In the genomic region with DNA sequence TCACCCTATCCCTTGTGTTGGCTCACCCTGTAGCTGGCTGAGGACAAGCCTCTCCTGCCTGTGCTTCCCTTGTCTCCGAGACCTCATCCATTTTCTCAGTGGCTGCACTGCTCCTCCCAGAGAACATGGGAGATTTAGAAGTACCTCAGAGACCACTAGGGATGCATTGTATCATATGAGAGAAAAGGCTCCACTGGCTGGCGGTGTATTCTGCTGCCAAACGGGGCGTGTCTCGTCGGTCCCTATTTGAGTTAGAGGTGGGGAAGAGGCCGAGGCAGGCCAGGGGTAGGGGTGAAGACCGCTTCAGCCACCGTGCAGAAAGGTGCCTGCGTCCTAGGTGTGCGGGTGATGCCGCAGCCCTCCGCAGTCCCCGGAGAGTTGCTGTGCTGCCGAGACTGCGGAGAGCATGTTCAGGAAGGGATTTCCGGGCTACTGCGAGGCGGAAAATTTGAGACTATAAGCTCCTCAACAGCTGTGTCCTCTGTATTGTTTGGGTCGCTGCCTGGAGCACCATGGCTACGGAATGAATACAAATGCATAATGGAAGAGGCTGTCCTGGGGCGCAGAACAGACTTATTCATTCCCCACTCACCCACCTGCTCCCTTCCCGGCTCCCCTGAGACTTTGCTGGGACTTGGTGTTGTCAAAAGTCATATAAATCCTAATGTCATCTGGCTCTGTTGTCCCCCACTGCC, we compare ENCODE assay signal across 11 cellular contexts. TPM values are rescaled to one million over a fixed set of nuclear protein-coding genes. Genes with fewer than 3 reads are reported as not detected.
DNase-seq lines count a peak whose midpoint lies in the region; ATAC-seq and TF ChIP-seq lines count a peak whose summit lies in the region.
"Had no signal": no experiment of that assay in that cellular context is flagged by ENCODE, and none has a peak within 500 bp of the region (broad histone marks: within the 10 kb centered on the region; RNA-seq: fewer than 3 reads in every experiment).

No MANE protein-coding gene starts in this region.

- intact Hi-C loops in Right ventricle myocardium superior (cut with DNase I) (no loop called here), psoas muscle (cut with DNase I) (no loop called here)
- intact Hi-C loops in CD8-positive, alpha-beta T cell (cut with DNase I, micrococcal nuclease) = no loop called here

- CTCF ChIA-PET in CD8-positive, alpha-beta T cell (lab: Charles Lee) = interaction anchor here (1.5 to 2.0 kb wide), 2 partner anchors 11 to 20 kb away, joined by 4 to 11 read pairs; no protein-coding TSS in a partner anchor

- no peaks in the 10 kb centered on the region for H3K9me3 ChIP-seq in psoas muscle
- no peaks in the 10 kb centered on the region for H3K9me3 ChIP-seq in CD8-positive, alpha-beta T cell (ENCODE audit: low read length)

- no peak overlapping the region for H3K4me3 Mint-ChIP-seq in CD8-positive, alpha-beta T cell
- H3K4me3 Mint-ChIP-seq: activated naive CD8-positive, alpha-beta T cell treated with anti-CD3 and anti-CD28 coated beads, Interleukin-2, amount 10 ng/mL, durations not matched to agents 7 days and 5 days; IgD-negative memory B cell; T-helper 1 cell treated with Interleukin-12 subunit alpha and Interleukin-12 subunit beta and Interleukin-4 antibody, amounts not matched to agents 30 μg/mL and 1 μg/mL, for 36 hours had no signal

- no peak overlapping the region for H3K27ac Mint-ChIP-seq in CD8-positive, alpha-beta T cell
- H3K27ac Mint-ChIP-seq: activated naive CD8-positive, alpha-beta T cell treated with anti-CD3 and anti-CD28 coated beads, Interleukin-2, amount 10 ng/mL, durations not matched to agents 7 days and 5 days; IgD-negative memory B cell; T-helper 1 cell treated with Interleukin-12 subunit alpha and Interleukin-12 subunit beta and Interleukin-4 antibody, amounts not matched to agents 30 μg/mL and 1 μg/mL, for 36 hours had no signal

- peaks cover 29% of the 10 kb centered on the region for H3K4me1 ChIP-seq in psoas muscle
- no peaks in the 10 kb centered on the region for H3K4me1 ChIP-seq in CD8-positive, alpha-beta T cell (ENCODE audit: insufficient read depth, low read length)

- H3K27me3 Mint-ChIP-seq in CD8-positive, alpha-beta T cell (ENCODE audit: low read depth) = no peaks in the 10 kb centered on the region
- H3K27me3 Mint-ChIP-seq: IgD-negative memory B cell had no signal

- H3K4me3 ChIP-seq in psoas muscle = peak overlapping the region; percentile 53
- H3K4me3 ChIP-seq in CD8-positive, alpha-beta T cell (ENCODE audit: low read depth, low read length) = no peak overlapping the region

- DNase-seq in Daoy (ENCODE audit: low read depth) (peak; percentile 63), NCI-H82 treated with DMSO at 0.1 percent for 48 hours (lab: John Stamatoyannopoulos, UW; ENCODE audit: unreplicated experiment) (peak; percentile 80), Right ventricle myocardium superior (peak; percentile 87), psoas muscle (peak; percentile 81 to 89), NCI-H2196 treated with DMSO at 0.1 percent for 48 hours (lab: John Stamatoyannopoulos, UW; ENCODE audit: unreplicated experiment) (no peak)
- DNase-seq in CD8-positive, alpha-beta T cell = no peak
- DNase-seq: activated naive CD8-positive, alpha-beta T cell treated with anti-CD3 and anti-CD28 coated beads, Interleukin-2, amount 10 ng/mL, durations not matched to agents 7 days and 5 days had no signal

- POLR2A ChIA-PET in CD8-positive, alpha-beta T cell (lab: Charles Lee) = no interaction called here

- ATAC-seq in Right ventricle myocardium superior (ENCODE audit: poor library complexity) (peak; percentile 87), psoas muscle (peak; percentile 81 to 92 (median 83)), HG02763 (IDR thresholded peaks at IDR 0.05; ENCODE audit: unreplicated experiment) (no peak), GM18861 (IDR thresholded peaks at IDR 0.05; ENCODE audit: unreplicated experiment) (no peak)
- ATAC-seq in CD8-positive, alpha-beta T cell = no peak

- no peaks in the 10 kb centered on the region for H3K4me1 Mint-ChIP-seq in CD8-positive, alpha-beta T cell (ENCODE audit: low read depth)
- H3K4me1 Mint-ChIP-seq: activated naive CD8-positive, alpha-beta T cell treated with anti-CD3 and anti-CD28 coated beads, Interleukin-2, amount 10 ng/mL, durations not matched to agents 7 days and 5 days; IgD-negative memory B cell had no signal

- H3K27me3 ChIP-seq in psoas muscle (ENCODE audit: insufficient read depth in 3 of 3, low read length in 2 of 3) = no peaks in the 10 kb centered on the region
- no peaks in the 10 kb centered on the region for H3K27me3 ChIP-seq in CD8-positive, alpha-beta T cell (ENCODE audit: insufficient read depth, low read length)

- no peaks in the 10 kb centered on the region for H3K36me3 Mint-ChIP-seq in CD8-positive, alpha-beta T cell
- H3K36me3 Mint-ChIP-seq: activated naive CD8-positive, alpha-beta T cell treated with anti-CD3 and anti-CD28 coated beads, Interleukin-2, amount 10 ng/mL, durations not matched to agents 7 days and 5 days had no signal

- no peaks in the 10 kb centered on the region for H3K36me3 ChIP-seq in psoas muscle (ENCODE audit: insufficient read depth in 1 of 2, low read depth in 1 of 2)
- H3K36me3 ChIP-seq in CD8-positive, alpha-beta T cell (ENCODE audit: insufficient read depth, low read length) = no peaks in the 10 kb centered on the region

- TF ChIP-seq CTCF in psoas muscle (IDR thresholded peaks at IDR 0.05) = no peak
- no peak for TF ChIP-seq CTCF in CD8-positive, alpha-beta T cell (IDR thresholded peaks at IDR 0.05)

- 5 to 8% (median 6%) methylated on average over 23 of the region's 23 CpGs for WGBS in psoas muscle, 3 donors

- peak overlapping the region; percentile 64 for H3K27ac ChIP-seq in psoas muscle
- no peak overlapping the region for H3K27ac ChIP-seq in CD8-positive, alpha-beta T cell (ENCODE audit: low read depth, low read length)

- H3K9me3 Mint-ChIP-seq in CD8-positive, alpha-beta T cell = peaks cover 3% of the 10 kb centered on the region
- H3K9me3 Mint-ChIP-seq: activated naive CD8-positive, alpha-beta T cell treated with anti-CD3 and anti-CD28 coated beads, Interleukin-2, amount 10 ng/mL, durations not matched to agents 7 days and 5 days; T-helper 1 cell treated with Interleukin-12 subunit alpha and Interleukin-12 subunit beta and Interleukin-4 antibody, amounts not matched to agents 30 μg/mL and 1 μg/mL, for 36 hours had no signal

RNA-seq across cellular contexts. Expression of gene SPSB4, which starts 43.9 kb away (rescaled TPM):
- 2.3 and 2.4 TPM in 2 replicates for total RNA-seq in Daoy (2014; rRNA removed; shearing (Covaris generic))
- total RNA-seq in Right ventricle myocardium superior (7.3 TPM), psoas muscle (1 to 10 TPM in 1 of 4 donors, under 1 TPM in 3; 0.40 to 1.9 (median 0.59) TPM)
- polyA plus RNA-seq in psoas muscle = 1 to 10 TPM in 1 of 3 donors, under 1 TPM in 2; 0.39 to 1.1 (median 0.41) TPM
- not detected for total RNA-seq in CD8-positive, alpha-beta T cell
- total RNA-seq: activated naive CD8-positive, alpha-beta T cell treated with anti-CD3 and anti-CD28 coated beads, Interleukin-2, amount 10 ng/mL, durations not matched to agents 7 days and 5 days had no signal
- polyA plus RNA-seq: IgD-negative memory B cell had no signal

Comparison
In these comparisons a context has a peak if more than half of its experiments do, and no peak if none do; other contexts are left out.
1. DNase-seq: peak in Daoy (single experiment), NCI-H82 treated with DMSO at 0.1 percent for 48 hours (single experiment), Right ventricle myocardium superior (single experiment) and psoas muscle (2 of 2); none in CD8-positive, alpha-beta T cell (0 of 7) and NCI-H2196 treated with DMSO at 0.1 percent for 48 hours (single experiment).
2. ATAC-seq: peak in Right ventricle myocardium superior (single experiment) and psoas muscle (4 of 4); none in HG02763 (single experiment), CD8-positive, alpha-beta T cell (single experiment) and GM18861 (single experiment).